9 cellular contexts compared by ENCODE assay signal in genomic region chr22:23759566-23759965, GRCh38. TPM values are rescaled to one million over a fixed set of nuclear protein-coding genes. Genes with fewer than 3 reads are reported as not detected.
"Had no signal": no experiment of that assay in that cellular context is flagged by ENCODE, and none has a peak within 500 bp of the region (broad histone marks: within the 10 kb centered on the region; RNA-seq: fewer than 3 reads in every experiment).

No MANE protein-coding gene starts in this region.

- H3K27ac Mint-ChIP-seq: IgD-negative memory B cell had no signal

- H3K27ac ChIP-seq: HL-60 had no signal

- FAIRE-seq: HepG2, HTR-8/SVneo, K562 had no signal

- H3K9me3 Mint-ChIP-seq: IgD-negative memory B cell had no signal

- ATAC-seq: HepG2, K562 had no signal

- DNase-seq: IMR-90, KBM-7 had no signal

- H3K4me3 ChIP-seq: K562 had no signal

- H3K4me3 Mint-ChIP-seq: IgD-negative memory B cell had no signal

RNA-seq across cellular contexts. Expression of gene C22orf15, which starts 3.2 kb away (rescaled TPM):
- total RNA-seq: HepG2, HT-29, K562 had no signal
- polyA plus RNA-seq: HepG2, IgD-negative memory B cell had no signal

RNA-seq across cellular contexts. Expression of gene VPREB3, which starts 5.3 kb away (rescaled TPM):
- total RNA-seq: HepG2, HT-29, HT1080, IMR-90 had no signal
- polyA plus RNA-seq: IMR-90 had no signal

RNA-seq across cellular contexts. Expression of gene CHCHD10, which starts 8.2 kb away (rescaled TPM):
- total RNA-seq: HT1080 had no signal

RNA-seq across cellular contexts. Expression of gene MMP11, which starts 13.1 kb away (rescaled TPM):
- total RNA-seq: HT1080 had no signal
